In the genomic region with DNA sequence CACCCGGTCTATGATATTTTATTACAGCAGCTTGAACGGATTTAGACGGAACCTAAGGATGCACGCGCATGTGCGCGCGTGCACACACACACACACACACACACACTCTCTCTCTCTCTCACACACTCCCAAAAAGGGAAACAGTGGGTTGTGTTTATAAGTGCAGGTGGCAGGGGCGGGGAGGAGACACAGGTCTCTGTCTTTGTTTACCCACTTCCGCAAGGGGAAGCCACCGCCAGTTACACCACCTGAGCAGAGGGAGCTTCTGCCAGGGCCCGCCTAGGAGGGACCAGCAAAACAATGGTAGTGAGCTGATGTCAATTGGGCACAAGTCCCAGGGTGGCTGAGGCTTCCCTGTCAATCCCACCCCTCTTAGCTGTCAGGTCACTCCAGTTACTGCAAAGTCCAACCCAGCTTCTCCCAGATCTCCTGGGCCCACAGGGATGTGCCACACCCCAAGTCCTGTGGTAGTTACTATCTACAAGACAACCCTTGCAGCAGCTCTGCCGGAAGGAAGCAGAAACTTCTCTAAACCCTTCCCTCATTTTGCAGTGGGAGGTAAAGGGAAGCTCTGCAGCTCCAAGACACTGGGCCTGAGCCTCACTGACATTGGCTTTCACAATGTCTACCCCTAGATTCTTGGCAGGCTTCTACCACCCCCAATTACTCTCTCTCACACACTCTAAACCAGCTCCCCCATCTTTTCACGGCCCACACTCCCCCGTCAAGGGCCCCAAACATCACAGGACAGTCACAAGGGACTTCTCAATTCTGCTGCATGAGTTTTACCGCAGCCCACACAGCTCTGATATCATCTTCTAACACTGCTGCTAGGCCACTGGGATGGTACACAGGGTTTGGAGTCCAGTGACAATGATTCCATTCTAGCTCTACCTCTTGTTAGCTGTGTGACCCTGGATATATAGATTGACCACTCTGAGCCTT, we compare ENCODE assay signal across 8 cellular contexts. TPM values are rescaled to one million over a fixed set of nuclear protein-coding genes. Genes with fewer than 3 reads are reported as not detected.
DNase-seq lines count a peak whose midpoint lies in the region; ATAC-seq and TF ChIP-seq lines count a peak whose summit lies in the region.

No MANE protein-coding gene starts in this region.

- intact Hi-C loops in left ventricle myocardium superior (cut with micrococcal nuclease) = no loop called here

- POLR2A ChIA-PET in activated CD8-positive, alpha-beta T cell treated with anti-CD3 and anti-CD28 coated beads, Interleukin-2, amount 10 ng/mL, durations not matched to agents 7 days and 5 days (lab: Charles Lee) = interaction anchor here (0.7 to 4.1 kb wide), 9 partner anchors 9 to 1866 kb away, joined by 3 to 80 read pairs (median 3); a partner anchor contains a TSS

- CTCF ChIA-PET in activated CD8-positive, alpha-beta T cell treated with anti-CD3 and anti-CD28 coated beads, Interleukin-2, amount 10 ng/mL, durations not matched to agents 7 days and 5 days (lab: Charles Lee) = interaction anchor here (0.7 to 3.6 kb wide), 11 partner anchors 9 to 44 kb away, joined by 3 to 44 read pairs (median 7); a partner anchor contains a TSS

- H3K27me3 Mint-ChIP-seq in activated CD8-positive, alpha-beta T cell treated with anti-CD3 and anti-CD28 coated beads, Interleukin-2, amount 10 ng/mL, durations not matched to agents 7 days and 5 days (ENCODE audit: low read depth) = no peaks in the 10 kb centered on the region

- peaks cover 40% of the 10 kb centered on the region for H3K36me3 Mint-ChIP-seq in activated CD8-positive, alpha-beta T cell treated with anti-CD3 and anti-CD28 coated beads, Interleukin-2, amount 10 ng/mL, durations not matched to agents 7 days and 5 days (ENCODE audit: low read depth)

- H3K27ac Mint-ChIP-seq in activated CD8-positive, alpha-beta T cell treated with anti-CD3 and anti-CD28 coated beads, Interleukin-2, amount 10 ng/mL, durations not matched to agents 7 days and 5 days = peak overlapping the region; percentile 89

- peak; percentile 54 for TF ChIP-seq POLR2A in GM18505 (IDR thresholded peaks at IDR 0.05; ENCODE audit: borderline replicate concordance, extremely low read depth, insufficient read depth, insufficient read length)

- DNase-seq in NCI-H2081 (lab: John Stamatoyannopoulos, UW) = peak; percentile 42 to 75
- peak; percentile 92 for DNase-seq in activated CD8-positive, alpha-beta T cell treated with anti-CD3 and anti-CD28 coated beads, Interleukin-2, amount 10 ng/mL, durations not matched to agents 7 days and 5 days
- no peak for DNase-seq in left ventricle myocardium superior
- DNase-seq in stimulated activated CD8-positive, alpha-beta memory T cell treated with anti-CD3 and anti-CD28 coated beads, Interleukin-12 subunit alpha, Interleukin-12 subunit beta, amount 100 ng/mL, for 1 hour (ENCODE audit: low read depth) = peak; percentile 58
- DNase-seq in RPMI8226 = no peak
- DNase-seq in HT-29 (ENCODE audit: low spot score) = no peak

- H3K4me1 Mint-ChIP-seq in activated CD8-positive, alpha-beta T cell treated with anti-CD3 and anti-CD28 coated beads, Interleukin-2, amount 10 ng/mL, durations not matched to agents 7 days and 5 days (ENCODE audit: low read depth) = peaks cover 69% of the 10 kb centered on the region

- peak; percentile 87 for ATAC-seq in GM18505 (IDR thresholded peaks at IDR 0.05; ENCODE audit: unreplicated experiment)
- peak; percentile 91 for ATAC-seq in HG02571 (IDR thresholded peaks at IDR 0.05; ENCODE audit: unreplicated experiment)
- peak; percentile 93 for ATAC-seq in activated CD8-positive, alpha-beta T cell treated with anti-CD3 and anti-CD28 coated beads, Interleukin-2, amount 10 ng/mL, durations not matched to agents 7 days and 5 days
- peak; percentile 4 for ATAC-seq in left ventricle myocardium superior

- H3K4me3 Mint-ChIP-seq in activated CD8-positive, alpha-beta T cell treated with anti-CD3 and anti-CD28 coated beads, Interleukin-2, amount 10 ng/mL, durations not matched to agents 7 days and 5 days = peak overlapping the region; percentile 55

- H3K9me3 Mint-ChIP-seq in activated CD8-positive, alpha-beta T cell treated with anti-CD3 and anti-CD28 coated beads, Interleukin-2, amount 10 ng/mL, durations not matched to agents 7 days and 5 days (ENCODE audit: insufficient read depth) = peaks cover 5% of the 10 kb centered on the region

RNA-seq across cellular contexts. Expression of a gene that starts 17.6 kb away (rescaled TPM):
- total RNA-seq in activated CD8-positive, alpha-beta T cell treated with anti-CD3 and anti-CD28 coated beads, Interleukin-2, amount 10 ng/mL, durations not matched to agents 7 days and 5 days = 100 to 1,000 TPM; 249 to 277 TPM
- 405 TPM for total RNA-seq in left ventricle myocardium superior
- total RNA-seq in HT-29 (2014; rRNA removed; shearing (Covaris generic)) = 305 and 311 TPM in 2 replicates

RNA-seq across cellular contexts. Expression of a gene that starts 55.2 kb away (rescaled TPM):
- not detected for total RNA-seq in activated CD8-positive, alpha-beta T cell treated with anti-CD3 and anti-CD28 coated beads, Interleukin-2, amount 10 ng/mL, durations not matched to agents 7 days and 5 days
- total RNA-seq in left ventricle myocardium superior = 23.2 TPM
- not detected in 2 replicates for total RNA-seq in HT-29 (2014; rRNA removed; shearing (Covaris generic))

Comparison
In these comparisons a context has a peak if more than half of its experiments do, and no peak if none do; other contexts are left out.
1. ATAC-seq: peak in every context shown above with its lines; median percentile 93 in activated CD8-positive, alpha-beta T cell treated with anti-CD3 and anti-CD28 coated beads, Interleukin-2, amount 10 ng/mL, durations not matched to agents 7 days and 5 days; 91 in HG02571; 87 in GM18505; 4 in left ventricle myocardium superior.
2. DNase-seq: peak in NCI-H2081 (2 of 2), activated CD8-positive, alpha-beta T cell treated with anti-CD3 and anti-CD28 coated beads, Interleukin-2, amount 10 ng/mL, durations not matched to agents 7 days and 5 days (single experiment) and stimulated activated CD8-positive, alpha-beta memory T cell treated with anti-CD3 and anti-CD28 coated beads, Interleukin-12 subunit alpha, Interleukin-12 subunit beta, amount 100 ng/mL, for 1 hour (single experiment); none in left ventricle myocardium superior (single experiment), RPMI8226 (single experiment) and HT-29 (single experiment).
3. RNA of a gene that starts 55.2 kb away (total RNA-seq): 23.2 TPM in left ventricle myocardium superior (single experiment); not detected in activated CD8-positive, alpha-beta T cell treated with anti-CD3 and anti-CD28 coated beads, Interleukin-2, amount 10 ng/mL, durations not matched to agents 7 days and 5 days and not detected in HT-29; every median in the first group is over 10 times any median in the second.